ENCODE assay signal across 8 cellular contexts in the genomic region with DNA sequence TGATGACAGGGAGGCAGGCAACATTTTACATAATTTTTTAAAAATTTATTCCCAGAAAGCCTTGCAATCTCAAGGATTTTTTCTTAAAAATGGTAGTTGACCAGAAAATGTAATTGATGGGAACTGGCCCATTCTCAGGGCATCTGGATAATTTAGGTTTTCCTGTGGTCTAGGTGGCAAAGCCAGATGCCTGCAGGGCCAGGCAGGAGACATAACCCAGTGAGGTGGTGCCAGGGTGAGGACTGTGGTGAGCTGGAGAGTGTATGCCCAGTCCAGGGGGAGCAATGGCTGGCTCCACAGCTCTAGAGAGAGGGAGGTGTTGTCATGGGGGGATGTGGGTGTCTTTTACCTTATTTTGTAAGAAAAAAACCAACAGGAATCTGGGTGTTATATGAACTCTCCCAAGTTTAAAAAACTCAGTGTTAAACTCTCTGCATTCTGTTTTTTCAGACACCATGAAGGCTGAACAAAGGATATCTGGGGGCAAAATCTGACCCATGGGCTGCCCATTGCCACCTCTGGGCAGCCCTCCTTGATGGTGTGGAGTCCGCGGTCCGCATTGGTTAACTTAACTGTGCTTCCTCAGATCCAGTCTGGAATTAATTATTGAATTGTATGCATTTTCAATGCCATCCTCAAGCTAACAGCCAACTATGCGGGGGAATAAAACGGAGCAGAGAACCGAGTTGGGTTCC. TPM values are rescaled to one million over a fixed set of nuclear protein-coding genes. Genes with fewer than 3 reads are reported as not detected.
DNase-seq lines count a peak whose midpoint lies in the region; ATAC-seq and TF ChIP-seq lines count a peak whose summit lies in the region.

No MANE protein-coding gene starts in this region.

- peaks cover 5% of the 10 kb centered on the region; the same call in 1 of the 2 replicates for H3K9me3 ChIP-seq in MG63
- no peaks in the 10 kb centered on the region for H3K9me3 ChIP-seq in neural cell (ENCODE audit: low read length)

- no peaks in the 10 kb centered on the region for H3K79me2 ChIP-seq in neural cell (replicated peaks; ENCODE audit: insufficient read depth, low read length)

- TF ChIP-seq RAD21 in neural cell (conservative IDR thresholded peaks at IDR 0.05), result no peak

- H3K9me2 ChIP-seq in neural cell (ENCODE audit: insufficient read depth, low read length), result no peaks in the 10 kb centered on the region

- H3K9ac ChIP-seq in neural cell (ENCODE audit: low read length), result no peak overlapping the region

- no peak for TF ChIP-seq EP300 in neural cell (conservative IDR thresholded peaks at IDR 0.05; ENCODE audit: poor library complexity, severe bottlenecking)

- no peak overlapping the region for H3K4me2 ChIP-seq in neural cell (ENCODE audit: low read length)

- no peak overlapping the region for H2AFZ ChIP-seq in neural cell (ENCODE audit: low read depth, low read length)

- H3K27me3 ChIP-seq in MG63, result no peaks in the 10 kb centered on the region
- H3K27me3 ChIP-seq in dorsolateral prefrontal cortex, result no peaks in the 10 kb centered on the region
- H3K27me3 ChIP-seq in neural cell (ENCODE audit: insufficient read depth, low read depth, low read length), result no peaks in the 10 kb centered on the region

- ATAC-seq in HG02884 (IDR thresholded peaks at IDR 0.05; ENCODE audit: unreplicated experiment), result no peak

- intact Hi-C loops in dorsolateral prefrontal cortex (cut with DNase I), result loop anchor here (2.0 to 10.0 kb wide), 6 partner anchors 16 to 428 kb away; partner anchors contain the start of gene BNIP1 (in 1 of the 2)

- TF ChIP-seq CTCF in dorsolateral prefrontal cortex (IDR thresholded peaks at IDR 0.05 in 54 of 56, conservative IDR thresholded peaks at IDR 0.05 in 2 of 56; ENCODE audit: low read depth in 1 of 56, partially characterized antibody in 56 of 56), result no peak
- no peak for TF ChIP-seq CTCF in neural cell (IDR thresholded peaks at IDR 0.05; ENCODE audit: poor library complexity, severe bottlenecking)

- H3K27ac ChIP-seq in dorsolateral prefrontal cortex (peak overlapping the region in 14 of 59 donors; percentile 5 to 65 (median 33)), neural cell (ENCODE audit: low read length) (no peak overlapping the region)

- H3K36me3 ChIP-seq in MG63 (no peaks in the 10 kb centered on the region), neural cell (ENCODE audit: insufficient read depth, low read length) (no peaks in the 10 kb centered on the region)

- no peak overlapping the region for H3K4me3 ChIP-seq in MG63
- H3K4me3 ChIP-seq in dorsolateral prefrontal cortex, result peak overlapping the region in 45 of 59 donors; percentile 5 to 59 (median 39)
- peak overlapping the region; percentile 36 for H3K4me3 ChIP-seq in neural cell (ENCODE audit: low read length)

- H4K20me1 ChIP-seq in neural cell (ENCODE audit: insufficient read depth), result no peaks in the 10 kb centered on the region

- DNase-seq in AG20443 (ENCODE audit: low spot score), result peak; percentile 35
- DNase-seq in MG63, result peak; percentile 77
- DNase-seq in dorsolateral prefrontal cortex, result no peak
- no peak for DNase-seq in stimulated activated CD4-positive, alpha-beta T cell treated with anti-CD3 and anti-CD28 coated beads, Interleukin-4, amount 100 ng/mL, for 1 hour
- DNase-seq in DMS153 treated with DMSO at 0.1 percent for 48 hours (lab: John Stamatoyannopoulos, UW; ENCODE audit: unreplicated experiment), result no peak
- DNase-seq in NAMALWA (ENCODE audit: low spot score), result no peak

- no peaks in the 10 kb centered on the region for H3F3A ChIP-seq in neural cell (ENCODE audit: insufficient read depth, low read length, poor library complexity, severe bottlenecking)

TF ChIP-seq in neural cell, 6 proteins besides CTCF, POLR2A, EP300 and RAD21:
- TF ChIP-seq POLR2AphosphoS5 (IDR thresholded peaks at IDR 0.05) (no peak), REST (IDR thresholded peaks at IDR 0.05; ENCODE audit: borderline replicate concordance) (no peak), MXI1 (conservative IDR thresholded peaks at IDR 0.05; ENCODE audit: poor library complexity, severe bottlenecking) (no peak), SMC3 (conservative IDR thresholded peaks at IDR 0.05; ENCODE audit: poor library complexity) (no peak), TAF1 (IDR thresholded peaks at IDR 0.05; ENCODE audit: low read depth) (no peak), EZH2 (IDR thresholded peaks at IDR 0.05; ENCODE audit: borderline replicate concordance, insufficient read depth, low read length, poor library complexity, severe bottlenecking) (no peak)

RNA-seq across cellular contexts. Expression of gene BOD1, which starts 43.9 kb away (rescaled TPM):
- total RNA-seq in MG63 (2014; rRNA removed; shearing (Covaris generic); ENCODE audit: low replicate concordance), result 158 and 173 TPM in 2 replicates
- total RNA-seq in dorsolateral prefrontal cortex, result 10 to 100 TPM; 30.1 to 53.8 (median 41.6) TPM
- 178 and 206 TPM in 2 replicates for polyA plus RNA-seq in neural cell
- polyA minus RNA-seq in neural cell, result 103 TPM in 2 replicates

Comparison
In these comparisons a context has a peak if more than half of its experiments do, and no peak if none do; other contexts are left out.
1. DNase-seq: peak in AG20443 (single experiment) and MG63 (single experiment); none in dorsolateral prefrontal cortex (0 of 10), stimulated activated CD4-positive, alpha-beta T cell treated with anti-CD3 and anti-CD28 coated beads, Interleukin-4, amount 100 ng/mL, for 1 hour (single experiment), DMS153 treated with DMSO at 0.1 percent for 48 hours (single experiment) and NAMALWA (single experiment).